In genomic region chr12:104215638-104216297, GRCh38 we compare ENCODE assay signal across 8 cellular contexts. TPM values are rescaled to one million over a fixed set of nuclear protein-coding genes. Genes with fewer than 3 reads are reported as not detected.
DNase-seq lines count a peak whose midpoint lies in the region.

TSS of gene TXNRD1 (plus strand) at chr12:104215779. CDS start at chr12:104215803, 24 bp downstream.

- peak within 1 kb of the TSS; percentile 94 for H3K56ac ChIP-seq in mesendoderm (ENCODE audit: low read length)

- H3K23ac ChIP-seq in mesendoderm (ENCODE audit: low read length) = peak within 1 kb of the TSS; percentile 56

- H2AK5ac ChIP-seq in mesendoderm (ENCODE audit: low read length) = no peak within 1 kb of the TSS

- no peak within 1 kb of the TSS for H2BK15ac ChIP-seq in mesendoderm (replicated peaks; ENCODE audit: low read depth)

- no peak within 1 kb of the TSS for H3K27ac ChIP-seq in mesendoderm (ENCODE audit: low read depth, low read length)

- H4K8ac ChIP-seq in mesendoderm (ENCODE audit: low read depth, low read length) = no peak within 1 kb of the TSS

- H3K27me3 ChIP-seq in H7 (ENCODE audit: control insufficient read depth, insufficient read depth, low read length) (peaks cover 14% of the 10 kb centered on the region), endocrine pancreas (ENCODE audit: control insufficient read depth, insufficient read depth, low read length) (no peaks in the 10 kb centered on the region), mesendoderm (ENCODE audit: insufficient read depth, low read length, poor library complexity) (peaks cover 7% of the 10 kb centered on the region)

- peak within 1 kb of the TSS; percentile 85 for H3K18ac ChIP-seq in mesendoderm (ENCODE audit: low read length)

- H3K9ac ChIP-seq in endocrine pancreas (ENCODE audit: control insufficient read depth, insufficient read depth, low read length) (peak within 1 kb of the TSS; percentile 71), mesendoderm (ENCODE audit: low read length) (peak within 1 kb of the TSS; percentile 47)

- peak within 1 kb of the TSS; percentile 29 for H3K4me2 ChIP-seq in mesendoderm (ENCODE audit: low read length)

- peak within 1 kb of the TSS; percentile 66 for H3K4me3 ChIP-seq in H7 (ENCODE audit: insufficient read depth, low read depth, low read length)
- no peak within 1 kb of the TSS for H3K4me3 ChIP-seq in endocrine pancreas (ENCODE audit: control insufficient read depth, insufficient read depth, low read length)
- peak within 1 kb of the TSS; percentile 1 for H3K4me3 ChIP-seq in mesendoderm (ENCODE audit: low read length)

- no peaks in the 10 kb centered on the region for H3K9me3 ChIP-seq in endocrine pancreas (ENCODE audit: control insufficient read depth, low read length)

- no CpG with 5 or more reads among the region's 71 CpGs for WGBS in mesendoderm (ENCODE audit: extremely low coverage, insufficient coverage, low lambda C conversion rate)

- no peaks in the 10 kb centered on the region for H3K36me3 ChIP-seq in H7 (replicated peaks; ENCODE audit: control insufficient read depth, insufficient read depth, low read length)
- H3K36me3 ChIP-seq in endocrine pancreas (ENCODE audit: control insufficient read depth, insufficient read depth, low read length) = no peaks in the 10 kb centered on the region
- no peaks in the 10 kb centered on the region for H3K36me3 ChIP-seq in mesendoderm (ENCODE audit: control insufficient read depth, insufficient read depth, low read length)

- DNase-seq in GF-D8 (lab: John Stamatoyannopoulos, UW) (peak; percentile 38), H7 (peak; percentile 93), NAMALWA (ENCODE audit: low spot score) (peak; percentile 80), mesendoderm (peak; percentile 91), NCI-H82 treated with DMSO at 0.1 percent for 48 hours (lab: John Stamatoyannopoulos, UW; ENCODE audit: unreplicated experiment) (no peak)
- DNase-seq in activated CD8-positive, alpha-beta memory T cell treated with anti-CD3 and anti-CD28 coated beads for 24 hours = peak; percentile 91
- DNase-seq in stimulated activated CD8-positive, alpha-beta memory T cell treated with anti-CD3 and anti-CD28 coated beads, Interleukin-12 subunit alpha, Interleukin-12 subunit beta, amount 100 ng/mL, for 24 hours (ENCODE audit: extremely low read depth) = peak; percentile 55

- no peaks in the 10 kb centered on the region for H3K79me1 ChIP-seq in mesendoderm (ENCODE audit: low read length)

- H3K4me1 ChIP-seq in endocrine pancreas (ENCODE audit: control insufficient read depth, insufficient read depth, low read length) (peaks cover 12% of the 10 kb centered on the region), mesendoderm (ENCODE audit: control insufficient read depth, low read depth, low read length) (no peaks in the 10 kb centered on the region)

- H3K79me2 ChIP-seq in mesendoderm (ENCODE audit: control insufficient read depth, insufficient read depth, low read length) = no peaks in the 10 kb centered on the region

- no peak within 1 kb of the TSS for H4K5ac ChIP-seq in mesendoderm (ENCODE audit: low read length)

- peak within 1 kb of the TSS; percentile 52 for H2BK120ac ChIP-seq in mesendoderm (ENCODE audit: low read depth, low read length)

- no peak within 1 kb of the TSS for H2BK5ac ChIP-seq in mesendoderm (ENCODE audit: low read length)

- H3K4ac ChIP-seq in mesendoderm (ENCODE audit: low read depth, low read length) = no peak within 1 kb of the TSS

RNA-seq across cellular contexts. Expression of gene TXNRD1, which starts in this region (rescaled TPM):
- 169 and 180 TPM in 2 replicates for total RNA-seq in H7 (2014; rRNA removed; shearing (Covaris generic))
- polyA plus RNA-seq in mesendoderm (2013, experiment 1 of 2) = 124 TPM
- 124 TPM for polyA plus RNA-seq in mesendoderm (2013, experiment 2 of 2)
